ENCODE assay signal across 32 cellular contexts in the genomic region with DNA sequence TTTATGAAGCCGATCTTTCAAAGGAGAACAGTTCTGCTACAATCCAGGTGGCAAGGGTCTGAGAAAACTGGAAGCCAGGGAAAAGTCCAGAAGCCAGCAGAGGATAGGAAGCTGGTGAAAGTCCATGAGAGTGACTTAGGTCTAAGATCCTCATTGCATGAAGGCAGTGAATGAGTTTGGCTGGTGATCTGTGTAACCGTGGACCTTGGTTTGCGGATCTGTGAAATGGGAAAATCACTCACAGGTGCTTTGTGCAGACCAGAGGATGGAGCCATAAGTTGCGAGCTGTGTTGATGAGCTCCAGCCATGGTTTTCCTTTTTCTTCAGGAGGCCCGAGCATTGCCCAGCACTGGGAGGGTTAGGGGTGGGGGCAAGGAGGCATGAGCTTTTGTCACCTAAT. TPM values are rescaled to one million over a fixed set of nuclear protein-coding genes. Genes with fewer than 3 reads are reported as not detected.
"Had no signal": no experiment of that assay in that cellular context is flagged by ENCODE, and none has a peak within 500 bp of the region (broad histone marks: within the 10 kb centered on the region; RNA-seq: fewer than 3 reads in every experiment).

No MANE protein-coding gene starts in this region.

- ATAC-seq: T-cell had no signal

- H3K9me3 ChIP-seq: neutrophil, tibial artery, upper lobe of right lung had no signal

- H3K27ac Mint-ChIP-seq: mesothelial cell of epicardium; stimulated activated naive CD8-positive, alpha-beta T cell treated with anti-CD3 and anti-CD28 coated beads, Interleukin-15, Interleukin-2, amounts not matched to agents 100 ng/mL and 50 ng/mL, for 24 hours; T-cell; T-helper 2 cell treated with Interferon-gamma antibody and Interleukin-4, amounts not matched to agents 5 μg/mL and 100 μg/mL, for 36 hours had no signal

- H3K27me3 ChIP-seq: tibial artery, upper lobe of right lung had no signal

- H3K27ac ChIP-seq: neutrophil, tibial artery, upper lobe of right lung had no signal

- H3K4me3 Mint-ChIP-seq: activated naive CD8-positive, alpha-beta T cell; activated T-cell treated with anti-CD3 and anti-CD28 coated beads, Interleukin-2, amount 50 U/mL, for 4 hours; mesothelial cell of epicardium; naive B cell; nephron progenitor cell; stimulated activated effector memory CD8-positive, alpha-beta T cell treated with anti-CD3 and anti-CD28 coated beads, Interleukin-12 subunit alpha, Interleukin-12 subunit beta, amount 100 ng/mL, for 72 hours; stimulated activated naive CD8-positive, alpha-beta T cell treated with anti-CD3 and anti-CD28 coated beads, Interleukin-15, Interleukin-2, amounts not matched to agents 100 ng/mL and 50 ng/mL, for 24 hours; T-cell; T-helper 2 cell treated with Interferon-gamma antibody and Interleukin-4, amounts not matched to agents 5 μg/mL and 100 μg/mL, for 36 hours had no signal

- H3K36me3 ChIP-seq: neutrophil, tibial artery, upper lobe of right lung had no signal

- H3K9me3 Mint-ChIP-seq: mesothelial cell of epicardium had no signal

- DNase-seq: activated CD4-positive, alpha-beta T cell treated with anti-CD3 and anti-CD28 coated beads for 4 hours; activated CD4-positive, alpha-beta T cell treated with anti-CD3 and anti-CD28 coated beads, Interleukin-2, amount 50 U/mL, for 48 hours; activated CD4-positive, CD25-positive, alpha-beta regulatory T cell; activated naive CD4-positive, alpha-beta T cell; activated T-cell treated with anti-CD3 and anti-CD28 coated beads, Interleukin-2, amount 50 U/mL, for 4 hours; amniotic stem cell; cortex of kidney; hippocampal formation; left cardiac atrium; mammary epithelial cell; naive B cell; nephron progenitor cell; stimulated activated CD4-positive, alpha-beta T cell treated with anti-CD3 and anti-CD28 coated beads, Interleukin-4, amount 100 ng/mL, for 24 hours; substantia nigra; T-cell; tibial artery; upper lobe of right lung had no signal

- H3K36me3 Mint-ChIP-seq: activated naive CD8-positive, alpha-beta T cell; mesothelial cell of epicardium; naive B cell; stimulated activated effector memory CD8-positive, alpha-beta T cell treated with anti-CD3 and anti-CD28 coated beads, Interleukin-12 subunit alpha, Interleukin-12 subunit beta, amount 100 ng/mL, for 72 hours; T-cell had no signal

- H3K4me3 ChIP-seq: skin epidermis, tibial artery, upper lobe of right lung had no signal

- H3K4me1 Mint-ChIP-seq: nephron progenitor cell had no signal

RNA-seq across cellular contexts. Expression of a gene that starts 20.1 kb away (rescaled TPM):
- total RNA-seq: activated T-cell treated with anti-CD3 and anti-CD28 coated beads, Interleukin-2, amount 50 U/mL, for 4 hours; chondrocyte; endothelial cell of umbilical vein; fibroblast of lung; fibroblast of villous mesenchyme; left cardiac atrium; mammary epithelial cell; mesothelial cell of epicardium; osteocyte; posterior vena cava; sciatic nerve; T-cell; upper lobe of right lung had no signal

RNA-seq across cellular contexts. Expression of a gene that starts 23.3 kb away (rescaled TPM):
- total RNA-seq: activated T-cell treated with anti-CD3 and anti-CD28 coated beads, Interleukin-2, amount 50 U/mL, for 4 hours; chondrocyte; endothelial cell of umbilical vein; fibroblast of lung; fibroblast of villous mesenchyme; left cardiac atrium; liver; mammary epithelial cell; mesothelial cell of epicardium; osteocyte; posterior vena cava; sciatic nerve; T-cell; upper lobe of right lung had no signal

RNA-seq across cellular contexts. Expression of a gene that starts 45.2 kb away (rescaled TPM):
- total RNA-seq: endothelial cell of umbilical vein, fibroblast of lung, fibroblast of villous mesenchyme, osteocyte had no signal

RNA-seq across cellular contexts. Expression of a gene that starts 50.2 kb away (rescaled TPM):
- total RNA-seq: activated T-cell treated with anti-CD3 and anti-CD28 coated beads, Interleukin-2, amount 50 U/mL, for 4 hours; chondrocyte; endothelial cell of umbilical vein; fibroblast of lung; fibroblast of villous mesenchyme; left cardiac atrium; mammary epithelial cell; mesothelial cell of epicardium; osteocyte; posterior vena cava; sciatic nerve; upper lobe of right lung had no signal
